In genomic region chr3:45830121-45830520, GRCh38 we compare ENCODE assay signal across 4 cellular contexts. TPM values are rescaled to one million over a fixed set of nuclear protein-coding genes. Genes with fewer than 3 reads are reported as not detected.
"Had no signal": no experiment of that assay in that cellular context is flagged by ENCODE, and none has a peak within 500 bp of the region (broad histone marks: within the 10 kb centered on the region; RNA-seq: fewer than 3 reads in every experiment).

No MANE protein-coding gene starts in this region.

- DNase-seq: GDM1, GF-D8 had no signal

- ATAC-seq: GM12878 had no signal

- H3K4me3 ChIP-seq: GM12878 had no signal

RNA-seq across cellular contexts. Expression of gene CCR9, which starts 56.2 kb away (rescaled TPM):
- total RNA-seq: G401 had no signal
